ENCODE assay signal across 13 cellular contexts in the genomic region with DNA sequence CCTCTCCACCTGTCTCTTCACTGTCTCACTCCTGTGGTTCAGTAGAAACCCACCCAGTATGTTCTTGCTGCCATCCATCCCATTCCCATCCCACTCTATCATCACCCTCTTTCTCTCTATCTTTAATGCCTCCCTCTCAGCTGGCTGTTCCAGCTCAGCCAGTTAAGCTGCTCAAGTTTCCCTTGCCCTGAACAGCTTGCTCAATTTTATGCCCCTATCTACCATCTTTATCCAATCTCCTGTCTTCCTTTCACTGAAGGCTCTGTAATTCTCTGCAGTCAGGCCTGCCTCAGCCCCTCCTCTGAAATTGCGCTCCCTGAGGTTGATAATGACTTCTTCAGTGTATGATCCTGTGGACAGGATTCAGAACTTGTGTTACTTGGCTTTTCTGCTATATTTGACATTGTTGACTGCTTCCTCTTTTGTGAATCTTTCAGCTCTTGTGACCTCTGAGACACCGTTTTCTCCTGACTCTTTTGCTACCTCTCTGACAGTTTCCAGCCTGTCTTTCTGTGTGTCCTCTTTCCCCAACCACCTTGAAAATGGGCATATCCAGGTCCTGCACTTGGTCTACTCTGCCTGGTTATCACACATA. TPM values are rescaled to one million over a fixed set of nuclear protein-coding genes. Genes with fewer than 3 reads are reported as not detected.
DNase-seq lines count a peak whose midpoint lies in the region; ATAC-seq, FAIRE-seq and TF ChIP-seq lines count a peak whose summit lies in the region.
"Had no signal": no experiment of that assay in that cellular context is flagged by ENCODE, and none has a peak within 500 bp of the region (broad histone marks: within the 10 kb centered on the region; RNA-seq: fewer than 3 reads in every experiment).

No MANE protein-coding gene starts in this region.

- H3K27me3 Mint-ChIP-seq in naive thymus-derived CD4-positive, alpha-beta T cell: no peaks in the 10 kb centered on the region

- no peak for FAIRE-seq in small intestine (lab: Jason Lieb, UNC)

- H3K9me3 ChIP-seq in OCI-LY3 (ENCODE audit: insufficient read depth, low read length) (no peaks in the 10 kb centered on the region), parathyroid adenoma (ENCODE audit: control insufficient read depth, low read length) (no peaks in the 10 kb centered on the region), small intestine (ENCODE audit: control insufficient read depth, low read depth) (no peaks in the 10 kb centered on the region), left lung (no peaks in the 10 kb centered on the region)
- H3K9me3 ChIP-seq in naive thymus-derived CD4-positive, alpha-beta T cell (ENCODE audit: control insufficient read depth in 2 of 3, low read length in 3 of 3): no peaks in the 10 kb centered on the region

- H3K4me1 ChIP-seq in OCI-LY3 (ENCODE audit: low read length) (peaks cover 83% of the 10 kb centered on the region), parathyroid adenoma (no peaks in the 10 kb centered on the region), small intestine (ENCODE audit: control insufficient read depth in 2 of 2, insufficient read depth in 1 of 2, low read depth in 1 of 2, low read length in 1 of 2) (peaks cover 2 to 7% of the 10 kb centered on the region in 2 donors), left lung (peaks cover 8 to 30% of the 10 kb centered on the region in 2 donors)
- H3K4me1 ChIP-seq in naive thymus-derived CD4-positive, alpha-beta T cell (ENCODE audit: control insufficient read depth in 2 of 2, insufficient read depth in 2 of 2, low read length in 2 of 2): no peaks in the 10 kb centered on the region

- peaks cover 0 to 20% (median 0%) of the 10 kb centered on the region in 7 donors for H3K4me1 Mint-ChIP-seq in naive thymus-derived CD4-positive, alpha-beta T cell

- H3K36me3 Mint-ChIP-seq in naive thymus-derived CD4-positive, alpha-beta T cell: no peaks in the 10 kb centered on the region
- H3K36me3 Mint-ChIP-seq: activated naive CD8-positive, alpha-beta T cell treated with anti-CD3 and anti-CD28 coated beads for 36 hours had no signal

- CTCF ChIA-PET in naive thymus-derived CD4-positive, alpha-beta T cell (lab: Charles Lee): no interaction called here

- no peak for TF ChIP-seq CTCF in OCI-LY3 (IDR thresholded peaks at IDR 0.05; ENCODE audit: low read depth, low read length)
- no peak for TF ChIP-seq CTCF in parathyroid adenoma (IDR thresholded peaks at IDR 0.05)
- no peak for TF ChIP-seq CTCF in left lung (IDR thresholded peaks at IDR 0.05)

- DNase-seq in small intestine (no peak), left lung (no peak)
- DNase-seq in naive thymus-derived CD4-positive, alpha-beta T cell: no peak
- DNase-seq in activated naive CD4-positive, alpha-beta T cell (lab: John Stamatoyannopoulos, UW): no peak
- DNase-seq: activated CD4-positive, alpha-beta T cell treated with anti-CD3 and anti-CD28 coated beads, Interleukin-2, amount 50 U/mL, for 1 hour; activated naive CD8-positive, alpha-beta T cell treated with anti-CD3 and anti-CD28 coated beads for 36 hours; effector CD4-positive, alpha-beta T cell; NCI-H1105 had no signal

- H3K36me3 ChIP-seq in OCI-LY3 (replicated peaks; ENCODE audit: low read depth, low read length) (no peaks in the 10 kb centered on the region), parathyroid adenoma (ENCODE audit: control insufficient read depth, insufficient read depth, low read length) (no peaks in the 10 kb centered on the region), small intestine (ENCODE audit: control insufficient read depth in 2 of 2, insufficient read depth in 2 of 2, low read length in 2 of 2) (no peaks in the 10 kb centered on the region), left lung (no peaks in the 10 kb centered on the region)
- H3K36me3 ChIP-seq in naive thymus-derived CD4-positive, alpha-beta T cell (ENCODE audit: control insufficient read depth in 2 of 3, insufficient read depth in 3 of 3, low read length in 3 of 3): no peaks in the 10 kb centered on the region

- H2AFZ ChIP-seq in OCI-LY3 (ENCODE audit: low read depth, low read length) (peak overlapping the region; percentile 18; the same call in 1 of the 2 replicates), parathyroid adenoma (peak overlapping the region; percentile 17)

- ATAC-seq in GM18867 (IDR thresholded peaks at IDR 0.05; ENCODE audit: unreplicated experiment) (peak; percentile 42), HG02885 (IDR thresholded peaks at IDR 0.05; ENCODE audit: poor library complexity, unreplicated experiment) (peak; percentile 57), left lung (no peak)
- ATAC-seq in naive thymus-derived CD4-positive, alpha-beta T cell: no peak

- H3K4me2 ChIP-seq in OCI-LY3 (ENCODE audit: low read length): peak overlapping the region; percentile 42
- no peak overlapping the region for H3K4me2 ChIP-seq in parathyroid adenoma (ENCODE audit: low read length)

- H3K4me3 ChIP-seq in OCI-LY3 (ENCODE audit: low read length) (no peak overlapping the region), parathyroid adenoma (ENCODE audit: low read depth, low read length) (no peak overlapping the region), small intestine (ENCODE audit: low read depth in 1 of 2, low read length in 2 of 2) (no peak overlapping the region), left lung (no peak overlapping the region)
- no peak overlapping the region for H3K4me3 ChIP-seq in naive thymus-derived CD4-positive, alpha-beta T cell (ENCODE audit: low read length)
- H3K4me3 ChIP-seq: skin epidermis had no signal

- H3K4me3 Mint-ChIP-seq in naive thymus-derived CD4-positive, alpha-beta T cell: no peak overlapping the region
- H3K4me3 Mint-ChIP-seq: activated naive CD8-positive, alpha-beta T cell treated with anti-CD3 and anti-CD28 coated beads for 36 hours had no signal

- no peak overlapping the region for H3K27ac Mint-ChIP-seq in naive thymus-derived CD4-positive, alpha-beta T cell
- H3K27ac Mint-ChIP-seq: activated naive CD8-positive, alpha-beta T cell treated with anti-CD3 and anti-CD28 coated beads for 36 hours had no signal

- no peaks in the 10 kb centered on the region for H4K20me1 ChIP-seq in OCI-LY3 (ENCODE audit: insufficient read depth, low read length)

- H3K79me2 ChIP-seq in OCI-LY3 (ENCODE audit: low read length) (no peaks in the 10 kb centered on the region), parathyroid adenoma (no peaks in the 10 kb centered on the region)

- H3K27me3 ChIP-seq in OCI-LY3 (ENCODE audit: low read depth, low read length) (no peaks in the 10 kb centered on the region), parathyroid adenoma (ENCODE audit: control insufficient read depth, insufficient read depth, low read length) (no peaks in the 10 kb centered on the region), small intestine (ENCODE audit: control insufficient read depth in 2 of 2, insufficient read depth in 2 of 2, low read length in 2 of 2) (no peaks in the 10 kb centered on the region), left lung (no peaks in the 10 kb centered on the region)
- no peaks in the 10 kb centered on the region for H3K27me3 ChIP-seq in naive thymus-derived CD4-positive, alpha-beta T cell (ENCODE audit: control insufficient read depth in 2 of 2, insufficient read depth in 2 of 2, low read length in 2 of 2)

- H3K9ac ChIP-seq in OCI-LY3 (ENCODE audit: low read length) (peak overlapping the region; percentile 27; the same call in 1 of the 2 replicates), parathyroid adenoma (no peak overlapping the region)

- 83 to 84% (median 83%) methylated on average over 2 of the region's 2 CpGs for WGBS in small intestine, 3 donors

- intact Hi-C loops in naive thymus-derived CD4-positive, alpha-beta T cell (cut with micrococcal nuclease): loop anchor here in 1 of 2 donors (10.0 kb wide), 1 partner anchor 59 kb away; no protein-coding TSS in a partner anchor
- intact Hi-C loops in left lung (cut with DNase I): no loop called here

- no peaks in the 10 kb centered on the region for H3K9me3 Mint-ChIP-seq in naive thymus-derived CD4-positive, alpha-beta T cell
- H3K9me3 Mint-ChIP-seq: activated naive CD8-positive, alpha-beta T cell treated with anti-CD3 and anti-CD28 coated beads for 36 hours had no signal

- POLR2A ChIA-PET in naive thymus-derived CD4-positive, alpha-beta T cell (lab: Charles Lee): no interaction called here

- peak overlapping the region; percentile 51 for H3K27ac ChIP-seq in OCI-LY3 (ENCODE audit: low read length)
- no peak overlapping the region for H3K27ac ChIP-seq in parathyroid adenoma
- H3K27ac ChIP-seq in small intestine (ENCODE audit: low read depth in 1 of 2, low read length in 1 of 2): no peak overlapping the region
- no peak overlapping the region for H3K27ac ChIP-seq in naive thymus-derived CD4-positive, alpha-beta T cell (ENCODE audit: low read depth, low read length)
- no peak overlapping the region for H3K27ac ChIP-seq in left lung

RNA-seq across cellular contexts. Expression of a gene that starts 13.9 kb away (rescaled TPM):
- 10 to 100 TPM; 15.9 to 26.2 (median 21.9) TPM for polyA plus RNA-seq in small intestine
- 1 to 10 TPM in 1 of 5 experiments, under 1 TPM in 4; 0.75 to 1.7 (median 0.85) TPM for total RNA-seq in naive thymus-derived CD4-positive, alpha-beta T cell
- polyA plus RNA-seq in naive thymus-derived CD4-positive, alpha-beta T cell: under 1 TPM; 0.22 to 0.31 TPM
- total RNA-seq in left lung: 10 to 100 TPM; 18.7 to 26.0 TPM

Comparison
In these comparisons a context has a peak if more than half of its experiments do, and no peak if none do; other contexts are left out.
1. ATAC-seq: peak in GM18867 (single experiment) and HG02885 (single experiment); none in naive thymus-derived CD4-positive, alpha-beta T cell (single experiment) and left lung (single experiment).
2. RNA of a gene that starts 13.9 kb away (total RNA-seq): 18.7 to 26.0 TPM in left lung; 0.75 to 1.7 TPM in naive thymus-derived CD4-positive, alpha-beta T cell; every median in the first group is over 4 times any median in the second.